34 cellular contexts compared by ENCODE assay signal in genomic region chr1:206953626-206954025, GRCh38. TPM values are rescaled to one million over a fixed set of nuclear protein-coding genes. Genes with fewer than 3 reads are reported as not detected.
DNase-seq lines count a peak whose midpoint lies in the region; FAIRE-seq and TF ChIP-seq lines count a peak whose summit lies in the region.
"Had no signal": no experiment of that assay in that cellular context is flagged by ENCODE, and none has a peak within 500 bp of the region (broad histone marks: within the 10 kb centered on the region; RNA-seq: fewer than 3 reads in every experiment).

No MANE protein-coding gene starts in this region.

- H3K4me1 Mint-ChIP-seq in endothelial cell (ENCODE audit: unreplicated experiment) (no peaks in the 10 kb centered on the region), nephron (peaks cover 23% of the 10 kb centered on the region)
- H3K4me1 Mint-ChIP-seq: natural killer cell had no signal

- TF ChIP-seq CTCF in breast epithelium (IDR thresholded peaks at IDR 0.05) (no peak), mammary epithelial cell (conservative IDR thresholded peaks at IDR 0.05 in 1 of 2, IDR thresholded peaks at IDR 0.05 in 1 of 2; ENCODE audit: extremely low read depth in 1 of 2, insufficient read depth in 1 of 2, low read depth in 1 of 2, low read length in 2 of 2) (no peak), endothelial cell (IDR thresholded peaks at IDR 0.05; ENCODE audit: unreplicated experiment) (no peak), nephron (IDR thresholded peaks at IDR 0.05; ENCODE audit: unreplicated experiment in 3 of 3) (no peak), D721Med (IDR thresholded peaks at IDR 0.05; ENCODE audit: insufficient read depth, missing control alignments) (no peak)

- no TSS peak for BruUV-seq in mammary epithelial cell (replicated peaks; lab: Mats Ljungman, UMichigan)

- H3K9me3 Mint-ChIP-seq in endothelial cell (ENCODE audit: unreplicated experiment) = no peaks in the 10 kb centered on the region
- H3K9me3 Mint-ChIP-seq in nephron = peaks cover 3% of the 10 kb centered on the region
- H3K9me3 Mint-ChIP-seq: natural killer cell; stimulated activated memory B cell treated with anti-CD40 and anti-IgM and Interleukin-4, amounts not matched to agents 10 μg/mL and 1 μg/mL and 100 μg/mL, for 72 hours had no signal

- CTCF ChIA-PET in mammary epithelial cell (lab: Charles Lee; ENCODE audit: low non-redundant PET) = no interaction called here

- no peaks in the 10 kb centered on the region for H3K36me3 Mint-ChIP-seq in endothelial cell (ENCODE audit: low read depth, unreplicated experiment)
- H3K36me3 Mint-ChIP-seq in nephron (ENCODE audit: low read depth) = no peaks in the 10 kb centered on the region
- H3K36me3 Mint-ChIP-seq: CD4-positive, alpha-beta memory T cell; natural killer cell; stimulated activated memory B cell treated with anti-CD40 and anti-IgM and Interleukin-4, amounts not matched to agents 10 μg/mL and 1 μg/mL and 100 μg/mL, for 72 hours had no signal

- no peaks in the 10 kb centered on the region for H3K79me2 ChIP-seq in mammary epithelial cell (ENCODE audit: insufficient read depth, low read length)

- 73% methylated on average over 2 of the region's 2 CpGs for WGBS in mammary epithelial cell (ENCODE audit: low coverage, missing lambda C conversion rate)

- H3K4me1 ChIP-seq in breast epithelium (peaks cover 0 to 9% of the 10 kb centered on the region in 2 donors), mammary epithelial cell (ENCODE audit: insufficient read depth, low read length) (peaks cover 8% of the 10 kb centered on the region)
- H3K4me1 ChIP-seq: ascending aorta, esophagus muscularis mucosa, heart left ventricle had no signal

- H3K27ac ChIP-seq in breast epithelium (peak overlapping the region; percentile 79 to 85), mammary epithelial cell (ENCODE audit: insufficient read depth, low read depth, low read length) (no peak overlapping the region)
- H3K27ac ChIP-seq: ascending aorta, esophagus muscularis mucosa, foreskin keratinocyte, heart left ventricle had no signal

- no peak overlapping the region for H3K9ac ChIP-seq in mammary epithelial cell (ENCODE audit: insufficient read depth, low read length)

- H3K9me3 ChIP-seq in breast epithelium (no peaks in the 10 kb centered on the region), mammary epithelial cell (replicated peaks; ENCODE audit: insufficient read depth, low read length) (no peaks in the 10 kb centered on the region)
- H3K9me3 ChIP-seq: ascending aorta had no signal

- H3K4me2 ChIP-seq in mammary epithelial cell (ENCODE audit: insufficient read depth, low read depth, low read length) = no peak overlapping the region

- H3K27me3 ChIP-seq in breast epithelium = no peaks in the 10 kb centered on the region
- H3K27me3 ChIP-seq in mammary epithelial cell (ENCODE audit: insufficient read depth, low read length) = no peaks in the 10 kb centered on the region
- H3K27me3 ChIP-seq: ascending aorta, esophagus muscularis mucosa had no signal

- in situ Hi-C loops in mammary epithelial cell (cut with MboI; ENCODE audit: low sequenced_read_pairs in 2 of 2) = loop anchor here in 1 of 2 donors (25.0 kb wide), 1 partner anchor 341 kb away; the partner anchor contains the start of gene EIF2D

- no peaks in the 10 kb centered on the region for H4K20me1 ChIP-seq in mammary epithelial cell (ENCODE audit: insufficient read depth, low read length)

- no peak overlapping the region for H2AFZ ChIP-seq in mammary epithelial cell (ENCODE audit: low read depth, low read length)

- H3K4me3 Mint-ChIP-seq in endothelial cell (ENCODE audit: unreplicated experiment) (no peak overlapping the region), nephron (no peak overlapping the region)
- H3K4me3 Mint-ChIP-seq: activated B cell treated with CpG ODN at 0.5 μM for 24 hours; activated CD8-positive, alpha-beta memory T cell treated with anti-CD3 and anti-CD28 coated beads, Interleukin-2, amount 10 ng/mL, durations not matched to agents 7 days and 5 days; CD4-positive, alpha-beta memory T cell; natural killer cell; stimulated activated memory B cell treated with anti-CD40 and anti-IgM and Interleukin-4, amounts not matched to agents 10 μg/mL and 1 μg/mL and 100 μg/mL, for 72 hours had no signal

- H3K27ac Mint-ChIP-seq in endothelial cell (ENCODE audit: unreplicated experiment) (peak overlapping the region; percentile 68), nephron (peak overlapping the region; percentile 24 to 71 (median 51))
- H3K27ac Mint-ChIP-seq: activated B cell treated with CpG ODN at 0.5 μM for 24 hours; activated CD8-positive, alpha-beta memory T cell treated with anti-CD3 and anti-CD28 coated beads, Interleukin-2, amount 10 ng/mL, durations not matched to agents 7 days and 5 days; natural killer cell had no signal

- no peak for TF ChIP-seq POLR2A in breast epithelium (IDR thresholded peaks at IDR 0.05)

- no peak for FAIRE-seq in D721Med (lab: Jason Lieb, UNC)
- FAIRE-seq: keratinocyte, urothelium cell line had no signal

- peaks cover 6% of the 10 kb centered on the region for H3K27me3 Mint-ChIP-seq in endothelial cell (ENCODE audit: unreplicated experiment)
- H3K27me3 Mint-ChIP-seq in nephron (ENCODE audit: low read depth) = peaks cover 15% of the 10 kb centered on the region
- H3K27me3 Mint-ChIP-seq: activated B cell treated with CpG ODN at 0.5 μM for 24 hours; CD4-positive, alpha-beta memory T cell; stimulated activated memory B cell treated with anti-CD40 and anti-IgM and Interleukin-4, amounts not matched to agents 10 μg/mL and 1 μg/mL and 100 μg/mL, for 72 hours had no signal

- dilution Hi-C loops in mammary epithelial cell (cut with HindIII; ENCODE audit: low sequenced_read_pairs) = no loop called here

- H3K36me3 ChIP-seq in breast epithelium = no peaks in the 10 kb centered on the region
- no peaks in the 10 kb centered on the region for H3K36me3 ChIP-seq in mammary epithelial cell (ENCODE audit: insufficient read depth, low read length)
- H3K36me3 ChIP-seq: ascending aorta, esophagus muscularis mucosa, heart left ventricle had no signal

- DNase-seq in breast epithelium (ENCODE audit: low spot score in 2 of 2) (peak in 1 of 2 donors; percentile 53), mammary epithelial cell (no peak), endothelial cell (ENCODE audit: low spot score) (no peak), T1000 (lab: John Stamatoyannopoulos, UW) (no peak), dedifferentiated amniotic fluid mesenchymal stem cell (ENCODE audit: extremely low spot score) (no peak), D721Med (ENCODE audit: insufficient read length, low spot score) (no peak)
- no peak for DNase-seq in activated CD4-positive, alpha-beta T cell treated with anti-CD3 and anti-CD28 coated beads for 48 hours
- DNase-seq: activated B cell treated with CpG ODN at 0.5 μM for 24 hours; activated CD4-positive, alpha-beta T cell treated with anti-CD3 and anti-CD28 coated beads, Interleukin-2, amount 50 U/mL, for 1 hour; activated CD8-positive, alpha-beta memory T cell treated with anti-CD3 and anti-CD28 coated beads, Interleukin-2, amount 10 ng/mL, durations not matched to agents 7 days and 5 days; activated gamma-delta T cell treated with Interleukin-2 at 50 U/mL for 16 hours; activated T-cell treated with anti-CD3 and anti-CD28 coated beads, Interleukin-2, amount 50 U/mL, for 48 hours; CD4-positive, alpha-beta memory T cell; cortex of kidney; DMS 273 treated with DMSO at 0.1 percent for 48 hours; foreskin keratinocyte; H7; heart left ventricle; MV-4-11; natural killer cell; NCI-H1436; NCI-H345; NCI-H69; SHP77; SW 1271 had no signal

- H3K4me3 ChIP-seq in breast epithelium (no peak overlapping the region), mammary epithelial cell (replicated peaks in 1 of 3; ENCODE audit: insufficient read depth in 1 of 3, low read depth in 2 of 3, low read length in 3 of 3) (no peak overlapping the region)
- H3K4me3 ChIP-seq: ascending aorta, esophagus muscularis mucosa, heart left ventricle had no signal

- intact Hi-C loops in breast epithelium (cut with DNase I; ENCODE audit: low total_unique reads) (no loop called here), mammary epithelial cell (cut with micrococcal nuclease) (no loop called here)

RNA-seq across cellular contexts. Expression of gene PIGR, which starts 7.4 kb away (rescaled TPM):
- total RNA-seq in breast epithelium = 100 to 1,000 TPM in 2 of 3 donors, under 1 TPM in 1; 0.16 to 205 (median 123) TPM
- total RNA-seq in mammary epithelial cell = 10 to 100 TPM in 1 of 2 donors, not detected in 1; 10.7 TPM
- polyA plus RNA-seq in mammary epithelial cell = 0.03 TPM
- polyA minus RNA-seq in mammary epithelial cell = 1.4 TPM
- not detected for total RNA-seq in endothelial cell (ENCODE audit: unreplicated experiment)
- total RNA-seq: CD4-positive, alpha-beta memory T cell; foreskin keratinocyte had no signal
- polyA plus RNA-seq: CD4-positive, alpha-beta memory T cell; foreskin keratinocyte had no signal

RNA-seq across cellular contexts. Expression of gene FCAMR, which starts 16.6 kb away (rescaled TPM):
- not detected for total RNA-seq in breast epithelium
- total RNA-seq in mammary epithelial cell = not detected
- not detected for polyA plus RNA-seq in mammary epithelial cell
- not detected for polyA minus RNA-seq in mammary epithelial cell
- total RNA-seq in endothelial cell (ENCODE audit: unreplicated experiment) = not detected
- total RNA-seq: activated B cell treated with CpG ODN at 0.5 μM for 24 hours; activated CD8-positive, alpha-beta memory T cell treated with anti-CD3 and anti-CD28 coated beads, Interleukin-2, amount 10 ng/mL, durations not matched to agents 7 days and 5 days; ascending aorta; cardiac septum; CD4-positive, alpha-beta memory T cell; esophagus muscularis mucosa; foreskin keratinocyte; H7; heart left ventricle; natural killer cell; omental fat pad had no signal
- polyA plus RNA-seq: CD4-positive, alpha-beta memory T cell; foreskin keratinocyte; heart left ventricle; keratinocyte had no signal

RNA-seq across cellular contexts. Expression of gene FCMR, which starts 31.9 kb away (rescaled TPM):
- total RNA-seq in breast epithelium (10 to 100 TPM in 1 of 3 donors, 1 to 10 TPM in 2; 1.1 to 11.0 (median 3.3) TPM), mammary epithelial cell (1 to 10 TPM; 1.2 to 5.0 TPM), endothelial cell (ENCODE audit: unreplicated experiment) (8.4 TPM)
- polyA plus RNA-seq in mammary epithelial cell = 5.4 TPM
- not detected for polyA minus RNA-seq in mammary epithelial cell
- total RNA-seq: H7 had no signal

RNA-seq across cellular contexts. Expression of gene IL24, which starts 56.4 kb away (rescaled TPM):
- total RNA-seq in breast epithelium (under 1 TPM in 1 of 3 donors, not detected in 2; 0.59 TPM), mammary epithelial cell (not detected), endothelial cell (ENCODE audit: unreplicated experiment) (not detected)
- 0.09 TPM for polyA plus RNA-seq in mammary epithelial cell
- polyA minus RNA-seq in mammary epithelial cell = not detected
- total RNA-seq: activated B cell treated with CpG ODN at 0.5 μM for 24 hours; activated CD8-positive, alpha-beta memory T cell treated with anti-CD3 and anti-CD28 coated beads, Interleukin-2, amount 10 ng/mL, durations not matched to agents 7 days and 5 days; ascending aorta; cardiac septum; CD4-positive, alpha-beta memory T cell; H7; heart left ventricle; liver; natural killer cell had no signal
